Comparison of ENCODE assay signal across 13 cellular contexts in the genomic region with DNA sequence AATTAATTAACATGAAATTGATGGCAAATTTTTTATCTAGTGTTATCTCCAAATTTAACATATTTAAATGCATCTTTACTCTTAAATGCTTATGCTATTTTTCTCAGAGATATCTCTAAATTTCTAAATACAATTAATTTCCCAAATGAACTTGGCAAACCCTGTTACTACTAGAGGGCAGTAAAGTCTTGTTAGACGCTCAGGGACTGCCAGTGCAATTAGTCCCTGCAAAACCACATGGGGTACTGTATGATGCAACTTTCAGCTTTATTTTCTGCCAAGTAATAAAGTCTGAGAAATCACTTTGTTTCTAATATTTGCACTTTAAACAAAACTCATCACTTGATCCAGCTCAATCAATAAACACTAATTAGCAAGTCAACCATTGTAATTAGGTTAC.
DNase-seq lines count a peak whose midpoint lies in the region; ATAC-seq lines count a peak whose summit lies in the region.
"Had no signal": no experiment of that assay in that cellular context is flagged by ENCODE, and none has a peak within 500 bp of the region (broad histone marks: within the 10 kb centered on the region; RNA-seq: fewer than 3 reads in every experiment).

No MANE protein-coding gene starts in this region.

- peaks cover 16% of the 10 kb centered on the region for H3K4me1 ChIP-seq in iPS-18a (ENCODE audit: control insufficient read depth, low read depth, low read length)
- H3K4me1 ChIP-seq: SJSA1 had no signal

- peak overlapping the region; percentile 17 for H3K4me3 ChIP-seq in iPS-18a (ENCODE audit: low read length)
- H3K4me3 ChIP-seq: mucosa of descending colon, SJSA1 had no signal

- no peaks in the 10 kb centered on the region for H3K9me3 ChIP-seq in iPS-18a (ENCODE audit: control insufficient read depth, low read depth, low read length)
- H3K9me3 ChIP-seq: mucosa of descending colon, SJSA1 had no signal

- peak; percentile 84 for DNase-seq in DMS 273 (lab: John Stamatoyannopoulos, UW; ENCODE audit: unreplicated experiment)
- DNase-seq in NCI-H1092 treated with DMSO at 0.1 percent for 48 hours (lab: John Stamatoyannopoulos, UW), result peak; percentile 61
- peak; percentile 66 for DNase-seq in RKO (ENCODE audit: low spot score)
- no peak for DNase-seq in sciatic nerve (ENCODE audit: low spot score)
- DNase-seq: activated CD8-positive, alpha-beta memory T cell treated with anti-CD3 and anti-CD28 coated beads, Interleukin-2, amount 50 U/mL, for 4 hours; CD4-positive, alpha-beta T cell; HFFc6; mucosa of descending colon had no signal

- peak overlapping the region; percentile 92 for H3K27ac ChIP-seq in iPS-18a (ENCODE audit: low read length)
- H3K27ac ChIP-seq: SJSA1 had no signal

- peak overlapping the region; percentile 72 for H3K9ac ChIP-seq in iPS-18a (ENCODE audit: low read length)

- intact Hi-C loops in sciatic nerve (cut with DNase I), result no loop called here

- ATAC-seq in GM19324 (IDR thresholded peaks at IDR 0.05; ENCODE audit: low FRiP score, unreplicated experiment) (no peak), GM18861 (IDR thresholded peaks at IDR 0.05; ENCODE audit: unreplicated experiment) (no peak), esophagus mucosa (no peak), sciatic nerve (no peak)
- ATAC-seq: mucosa of descending colon had no signal

- H3K36me3 ChIP-seq in iPS-18a (ENCODE audit: control insufficient read depth, low read depth, low read length), result no peaks in the 10 kb centered on the region
- H3K36me3 ChIP-seq: SJSA1 had no signal

- H3K27me3 ChIP-seq in iPS-18a (ENCODE audit: control insufficient read depth, insufficient read depth, low read length), result no peaks in the 10 kb centered on the region
- H3K27me3 ChIP-seq: SJSA1 had no signal
